ENCODE assay signal across 14 cellular contexts in the genomic region with DNA sequence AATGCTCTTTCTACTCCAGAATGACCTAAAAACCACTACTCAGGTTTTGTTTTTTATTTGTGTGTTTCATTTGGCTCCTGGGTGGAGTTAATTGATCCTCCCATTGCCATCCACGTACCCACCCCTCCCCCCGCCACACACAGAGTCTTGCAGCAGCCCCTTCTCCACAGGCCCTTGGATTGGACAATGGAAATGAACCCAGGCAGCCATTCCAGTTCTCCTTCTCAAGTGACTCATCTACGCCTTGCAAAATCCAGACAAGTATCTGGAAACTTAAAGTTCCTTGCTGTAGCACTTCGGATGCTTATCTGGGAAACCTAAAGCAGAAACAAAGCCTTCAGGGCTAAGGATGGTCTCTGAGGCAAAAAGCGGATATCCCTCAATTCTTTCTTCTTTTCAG. TPM values are rescaled to one million over a fixed set of nuclear protein-coding genes. Genes with fewer than 3 reads are reported as not detected.
A peak's percentile ranks its signal among the peaks of the same experiment; 100 is the strongest.
DNase-seq lines count a peak whose midpoint lies in the region; ATAC-seq, FAIRE-seq and TF ChIP-seq lines count a peak whose summit lies in the region.
"Not testable (repeated sequence)": the region's sequence is repeated elsewhere in the genome, so short reads cannot be mapped to it uniquely, and the experiment has no call there.
"Had no signal": no experiment of that assay in that cellular context is flagged by ENCODE, and none has a peak within 500 bp of the region (broad histone marks: within the 10 kb centered on the region; RNA-seq: fewer than 3 reads in every experiment).

No MANE protein-coding gene starts in this region.

- H3K4me3 Mint-ChIP-seq in MCF 10A (ENCODE audit: unreplicated experiment), result not testable (repeated sequence)
- H3K4me3 Mint-ChIP-seq in effector memory CD8-positive, alpha-beta T cell, result peak overlapping the region; percentile 44 to 66

- H3K27me3 ChIP-seq in neutrophil, result not testable (repeated sequence)

- not testable (repeated sequence) for TF ChIP-seq POLR2A in GM12892 (IDR thresholded peaks at IDR 0.05; ENCODE audit: low read depth, low read length)

- H3K27ac Mint-ChIP-seq in MCF 10A (ENCODE audit: low read depth, unreplicated experiment), result not testable (repeated sequence)
- H3K27ac Mint-ChIP-seq in effector memory CD8-positive, alpha-beta T cell, result peak overlapping the region; percentile 81 to 88

- peak; percentile 38 for FAIRE-seq in GM12892 (lab: Jason Lieb, UNC)

- H3K9me3 Mint-ChIP-seq in MCF 10A (ENCODE audit: unreplicated experiment); effector memory CD8-positive, alpha-beta T cell: not testable (repeated sequence)

- peaks cover 50 to 65% of the 10 kb centered on the region in 2 experiments for H3K4me1 ChIP-seq in neutrophil (ENCODE audit: control insufficient read depth in 1 of 2, insufficient read depth in 1 of 2, low read depth in 1 of 2, low read length in 1 of 2)

- H3K36me3 ChIP-seq in neutrophil, result peaks cover 14% of the 10 kb centered on the region

- not testable (repeated sequence) for DNase-seq in GM12892 (ENCODE audit: insufficient read length); effector memory CD8-positive, alpha-beta T cell
- peak; percentile 18 for DNase-seq in MCF 10A (ENCODE audit: unreplicated experiment)
- peak; percentile 2 for DNase-seq in fibroblast of mammary gland (ENCODE audit: low read depth)
- DNase-seq in islet precursor cell, result peak; percentile 66

- peak overlapping the region; percentile 74 for H3K27ac ChIP-seq in neutrophil

- not testable (repeated sequence) for H3K9me3 ChIP-seq in neutrophil

- ATAC-seq in effector memory CD8-positive, alpha-beta T cell (replicated peaks), result not testable (repeated sequence)

- not testable (repeated sequence) for TF ChIP-seq CTCF in MCF 10A (IDR thresholded peaks at IDR 0.05; ENCODE audit: unreplicated experiment); fibroblast of mammary gland (conservative IDR thresholded peaks at IDR 0.05; ENCODE audit: control insufficient read depth, insufficient read depth, low read depth, low read length); neutrophil (IDR thresholded peaks at IDR 0.05)

- not testable (repeated sequence) for H3K4me3 ChIP-seq in fibroblast of mammary gland (ENCODE audit: control insufficient read depth, low read depth, low read length)
- H3K4me3 ChIP-seq in neutrophil (ENCODE audit: low read depth in 1 of 2, low read length in 1 of 2), result peak overlapping the region in 1 of 2 experiments; percentile 51

- H3K4me1 Mint-ChIP-seq in MCF 10A (ENCODE audit: insufficient read depth, unreplicated experiment), result not testable (repeated sequence)
- H3K4me1 Mint-ChIP-seq in effector memory CD8-positive, alpha-beta T cell (ENCODE audit: low read depth in 2 of 2), result peaks cover 23 to 46% of the 10 kb centered on the region in 2 donors

- POLR2A ChIA-PET in MCF 10A (lab: Yijun Ruan, JAX), result not testable (repeated sequence)

- not testable (repeated sequence) for BruUV-seq in MCF 10A (replicated peaks; lab: Mats Ljungman, UMichigan)

- intact Hi-C loops in MCF 10A (cut with micrococcal nuclease), result not testable (repeated sequence)

- not testable (repeated sequence) for H3K36me3 Mint-ChIP-seq in MCF 10A (ENCODE audit: insufficient read depth, unreplicated experiment); effector memory CD8-positive, alpha-beta T cell (ENCODE audit: insufficient read depth)

- not testable (repeated sequence) for H3K27me3 Mint-ChIP-seq in MCF 10A (ENCODE audit: insufficient read depth, unreplicated experiment); effector memory CD8-positive, alpha-beta T cell

- CTCF ChIA-PET in MCF 10A (lab: Yijun Ruan, JAX), result not testable (repeated sequence)

RNA-seq across cellular contexts. Expression of a gene that starts 1.3 kb away (rescaled TPM):
- polyA plus RNA-seq in GM12892 (2012; ENCODE audit: missing spikeins), result not detected
- not detected in 2 replicates for total RNA-seq in MCF 10A (2022)
- total RNA-seq: A172; A673; Caco-2; CD4-positive, CD25-positive, alpha-beta regulatory T cell; GM23338; H4; H9 had no signal
- polyA plus RNA-seq: BJ, GM23338 had no signal

RNA-seq across cellular contexts. Expression of a gene that starts 26.6 kb away (rescaled TPM):
- polyA plus RNA-seq in GM12892 (2012; ENCODE audit: missing spikeins), result 0.66 TPM
- total RNA-seq in MCF 10A (2022), result 0.28 and 0.52 TPM in 2 replicates
- total RNA-seq: CD4-positive, CD25-positive, alpha-beta regulatory T cell; GM23338; H9 had no signal
- polyA plus RNA-seq: CD4-positive, CD25-positive, alpha-beta regulatory T cell; GM23338 had no signal

RNA-seq across cellular contexts. Expression of a gene that starts 45.7 kb away (rescaled TPM):
- polyA plus RNA-seq in GM12892 (2012; ENCODE audit: missing spikeins), result 1.9 TPM
- total RNA-seq in MCF 10A (2022), result not detected in 2 replicates
- total RNA-seq: A673; Caco-2; CD4-positive, CD25-positive, alpha-beta regulatory T cell; GM23338 had no signal
